Comparison of ENCODE assay signal across 9 cellular contexts in genomic region chr18:44682871-44683221, GRCh38. TPM values are rescaled to one million over a fixed set of nuclear protein-coding genes. Genes with fewer than 3 reads are reported as not detected.
DNase-seq lines count a peak whose midpoint lies in the region; ATAC-seq and TF ChIP-seq lines count a peak whose summit lies in the region.
"Had no signal": no experiment of that assay in that cellular context is flagged by ENCODE, and none has a peak within 500 bp of the region (broad histone marks: within the 10 kb centered on the region; RNA-seq: fewer than 3 reads in every experiment).

No MANE protein-coding gene starts in this region.

- intact Hi-C loops in heart left ventricle (cut with DNase I), result loop anchor here in 7 of 10 donors (5.0 to 10.0 kb wide), 12 partner anchors 62 to 702 kb away; no protein-coding TSS in a partner anchor
- intact Hi-C loops in left cardiac atrium (cut with DNase I), result loop anchor here in 1 of 2 donors (5.0 to 10.0 kb wide), 2 partner anchors 529 to 702 kb away; no protein-coding TSS in a partner anchor
- intact Hi-C loops in vagina (cut with DNase I), result loop anchor here (10.0 kb wide), 1 partner anchor 92 kb away; no protein-coding TSS in a partner anchor

- peaks cover 36% of the 10 kb centered on the region for H3K4me1 Mint-ChIP-seq in endothelial cell (ENCODE audit: unreplicated experiment)

- peaks cover 4% of the 10 kb centered on the region for H3K36me3 Mint-ChIP-seq in endothelial cell (ENCODE audit: low read depth, unreplicated experiment)

- WGBS in heart left ventricle, 4 donors, result 68 to 77% (median 71%) methylated on average over 4 of the region's 4 CpGs

- H3K9me3 ChIP-seq in heart left ventricle, result no peaks in the 10 kb centered on the region
- no peaks in the 10 kb centered on the region for H3K9me3 ChIP-seq in RWPE2 (ENCODE audit: severe bottlenecking)
- no peaks in the 10 kb centered on the region for H3K9me3 ChIP-seq in vagina

- H3K27me3 Mint-ChIP-seq in endothelial cell (ENCODE audit: unreplicated experiment), result no peaks in the 10 kb centered on the region

- peak overlapping the region in 6 of 12 donors; percentile 67 to 93 (median 82) for H3K4me3 ChIP-seq in heart left ventricle
- H3K4me3 ChIP-seq in RWPE2 (ENCODE audit: severe bottlenecking), result peak overlapping the region; percentile 27
- peak overlapping the region; percentile 67 to 94 for H3K4me3 ChIP-seq in vagina

- no peak overlapping the region for H3K4me3 Mint-ChIP-seq in endothelial cell (ENCODE audit: unreplicated experiment)
- H3K4me3 Mint-ChIP-seq: brain had no signal

- H3K4me1 ChIP-seq in heart left ventricle (peaks cover 0 to 50% (median 16%) of the 10 kb centered on the region in 12 donors), RWPE2 (ENCODE audit: insufficient read depth, poor library complexity, severe bottlenecking) (peaks cover 10% of the 10 kb centered on the region), vagina (peaks cover 73% of the 10 kb centered on the region)

- no peaks in the 10 kb centered on the region for H3K9me3 Mint-ChIP-seq in endothelial cell (ENCODE audit: unreplicated experiment)

- H3K27me3 ChIP-seq in heart left ventricle (peaks cover 0 to 23% (median 0%) of the 10 kb centered on the region in 9 donors), RWPE2 (ENCODE audit: insufficient read depth, poor library complexity, severe bottlenecking) (no peaks in the 10 kb centered on the region), vagina (no peaks in the 10 kb centered on the region)

- peak overlapping the region in 7 of 12 donors; percentile 9 to 95 (median 35) for H3K27ac ChIP-seq in heart left ventricle
- peak overlapping the region; percentile 88 for H3K27ac ChIP-seq in RWPE2 (ENCODE audit: poor library complexity, severe bottlenecking)
- peak overlapping the region; percentile 96 for H3K27ac ChIP-seq in vagina

- DNase-seq in heart left ventricle, result no peak
- DNase-seq in left cardiac atrium, result no peak
- no peak for DNase-seq in RWPE2 (ENCODE audit: low spot score)
- peak; percentile 62 for DNase-seq in iPS-NIHi7 (ENCODE audit: extremely low spot score)
- DNase-seq in vagina (ENCODE audit: extremely low spot score in 2 of 2), result no peak
- no peak for DNase-seq in NCI-H446 treated with DMSO at 0.1 percent for 48 hours (lab: John Stamatoyannopoulos, UW)
- no peak for DNase-seq in CD1c-positive myeloid dendritic cell (ENCODE audit: extremely low spot score)
- no peak for DNase-seq in endothelial cell (ENCODE audit: low spot score)

- H3K36me3 ChIP-seq in heart left ventricle (no peaks in the 10 kb centered on the region), RWPE2 (ENCODE audit: low read depth) (no peaks in the 10 kb centered on the region), vagina (no peaks in the 10 kb centered on the region)

- TF ChIP-seq POLR2A in heart left ventricle (IDR thresholded peaks at IDR 0.05) (no peak), vagina (IDR thresholded peaks at IDR 0.05) (no peak)

- TF ChIP-seq CTCF in heart left ventricle (IDR thresholded peaks at IDR 0.05), result no peak
- no peak for TF ChIP-seq CTCF in RWPE2 (IDR thresholded peaks at IDR 0.05; ENCODE audit: poor library complexity, severe bottlenecking)
- TF ChIP-seq CTCF in vagina (IDR thresholded peaks at IDR 0.05), result no peak
- TF ChIP-seq CTCF in endothelial cell (IDR thresholded peaks at IDR 0.05; ENCODE audit: unreplicated experiment), result no peak

- ATAC-seq in heart left ventricle (no peak), left cardiac atrium (no peak), RWPE2 (ENCODE audit: low read depth) (peak; percentile 70)

- no peak overlapping the region for H3K27ac Mint-ChIP-seq in endothelial cell (ENCODE audit: unreplicated experiment)
- H3K27ac Mint-ChIP-seq: brain had no signal

RNA-seq across cellular contexts. Expression of gene SETBP1, which starts 2.2 kb away (rescaled TPM):
- 10 to 100 TPM in 2 of 9 donors, 1 to 10 TPM in 7; 3.8 to 10.6 (median 6.1) TPM for total RNA-seq in heart left ventricle
- 1 to 10 TPM; 1.2 to 1.4 TPM for polyA plus RNA-seq in heart left ventricle
- total RNA-seq in left cardiac atrium, result 10 to 100 TPM in 1 of 2 donors, 1 to 10 TPM in 1; 9.8 to 16.7 TPM
- 38.1 TPM for total RNA-seq in vagina
- total RNA-seq in endothelial cell (ENCODE audit: unreplicated experiment), result 131 TPM

Comparison
In these comparisons a context has a peak if more than half of its experiments do, and no peak if none do; other contexts are left out.
1. H3K27ac ChIP-seq: peak in every context shown above with its lines; median percentile 96 in vagina; 88 in RWPE2; 35 in heart left ventricle.